In the genomic region with DNA sequence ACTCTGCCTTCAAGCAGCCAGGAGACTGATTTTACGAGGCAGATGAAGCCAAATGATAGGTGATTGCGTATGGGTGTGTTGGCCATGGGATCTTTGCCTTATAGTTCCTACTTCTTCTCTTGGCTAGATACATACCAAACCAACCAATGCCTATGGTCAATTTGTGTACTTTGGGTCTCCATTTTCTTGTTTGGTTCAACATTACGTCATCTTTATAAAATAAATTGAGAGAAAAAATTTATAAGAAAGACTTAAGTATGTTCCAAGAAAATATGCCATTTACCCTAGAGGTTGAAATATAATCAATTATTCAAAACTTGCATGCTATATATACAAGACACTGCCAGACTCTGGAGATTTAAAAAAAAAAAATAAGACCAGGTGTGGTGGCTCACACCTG, we compare ENCODE assay signal across 35 cellular contexts.
"Had no signal": no experiment of that assay in that cellular context is flagged by ENCODE, and none has a peak within 500 bp of the region (broad histone marks: within the 10 kb centered on the region; RNA-seq: fewer than 3 reads in every experiment).

No MANE protein-coding gene starts in this region.

- H3K4me3 ChIP-seq: MG63 had no signal

- DNase-seq: Karpas-422, Kasumi-1, MG63, MM.1S, MV-4-11, NCI-H1048, NCI-H1092, NCI-H1092 treated with DMSO at 0.1 percent for 48 hours, NCI-H1105, NCI-H1105 treated with DMSO at 0.1 percent for 48 hours, NCI-H1417, NCI-H1417 treated with DMSO at 0.1 percent for 48 hours, NCI-H1436, NCI-H1436 treated with DMSO at 0.1 percent for 48 hours, NCI-H146, NCI-H1694, NCI-H1694 treated with DMSO at 0.1 percent for 48 hours, NCI-H187, NCI-H187 treated with DMSO at 0.1 percent for 48 hours, NCI-H1930, NCI-H2029, NCI-H2029 treated with DMSO at 0.1 percent for 48 hours, NCI-H2081, NCI-H2081 treated with DMSO at 0.1 percent for 48 hours, NCI-H2107, NCI-H2171, NCI-H2171 treated with DMSO at 0.1 percent for 48 hours, NCI-H2227 treated with DMSO at 0.1 percent for 48 hours, NCI-H226, NCI-H345, NCI-H446, NCI-H446 treated with DMSO at 0.1 percent for 48 hours, NCI-H510A, NCI-H510A treated with DMSO at 0.1 percent for 48 hours, NCI-H524 had no signal

- H3K27me3 ChIP-seq: MG63 had no signal

- H3K36me3 ChIP-seq: MG63 had no signal

- H3K9me3 ChIP-seq: MG63 had no signal
